In genomic region chr1:84991097-84991890, GRCh38 we compare ENCODE assay signal across 11 cellular contexts.
A peak's percentile ranks its signal among the peaks of the same experiment; 100 is the strongest.
DNase-seq lines count a peak whose midpoint lies in the region; ATAC-seq lines count a peak whose summit lies in the region.
"Had no signal": no experiment of that assay in that cellular context is flagged by ENCODE, and none has a peak within 500 bp of the region (broad histone marks: within the 10 kb centered on the region; RNA-seq: fewer than 3 reads in every experiment).

No MANE protein-coding gene starts in this region.

- peak; percentile 39 for ATAC-seq in HG02852 (IDR thresholded peaks at IDR 0.05; ENCODE audit: unreplicated experiment)
- peak; percentile 45 for ATAC-seq in stimulated activated naive CD8-positive, alpha-beta T cell treated with anti-CD3 and anti-CD28 coated beads, Interleukin-15, Interleukin-2, amounts not matched to agents 100 U/mL and 50 U/mL, for 24 hours

- H3K27me3 Mint-ChIP-seq in activated T-cell treated with anti-CD3 and anti-CD28 coated beads, Interleukin-2, amount 50 U/mL, for 24 hours = no peaks in the 10 kb centered on the region

- H3K4me1 Mint-ChIP-seq in activated T-cell treated with anti-CD3 and anti-CD28 coated beads, Interleukin-2, amount 50 U/mL, for 24 hours (ENCODE audit: low read depth) = peaks cover 59% of the 10 kb centered on the region
- H3K4me1 Mint-ChIP-seq: endodermal cell had no signal

- DNase-seq in activated T-cell treated with anti-CD3 and anti-CD28 coated beads, Interleukin-2, amount 50 U/mL, for 24 hours = no peak
- DNase-seq in activated T-cell treated with anti-CD3 and anti-CD28 coated beads, Interleukin-2, amount 50 U/mL, for 48 hours = no peak
- DNase-seq in NOMO-1 treated with DMSO at 0.1 percent for 48 hours (lab: John Stamatoyannopoulos, UW; ENCODE audit: unreplicated experiment) (peak; percentile 81), NCI-H2081 treated with DMSO at 0.1 percent for 48 hours (lab: John Stamatoyannopoulos, UW) (no peak), hippocampal formation (lab: John Stamatoyannopoulos, UW) (no peak), foreskin melanocyte (no peak)
- DNase-seq in stimulated activated naive CD8-positive, alpha-beta T cell treated with anti-CD3 and anti-CD28 coated beads, Interleukin-15, Interleukin-2, amounts not matched to agents 100 U/mL and 50 U/mL, for 24 hours = no peak
- DNase-seq: endodermal cell, H7, NCI-H69 had no signal

- H3K36me3 Mint-ChIP-seq in activated T-cell treated with anti-CD3 and anti-CD28 coated beads, Interleukin-2, amount 50 U/mL, for 24 hours (ENCODE audit: low read depth) = peaks cover 49% of the 10 kb centered on the region

- H3K27ac Mint-ChIP-seq in activated T-cell treated with anti-CD3 and anti-CD28 coated beads, Interleukin-2, amount 50 U/mL, for 24 hours = peak overlapping the region; percentile 85
- H3K27ac Mint-ChIP-seq: endodermal cell had no signal

- H3K4me3 Mint-ChIP-seq in activated T-cell treated with anti-CD3 and anti-CD28 coated beads, Interleukin-2, amount 50 U/mL, for 24 hours = peak overlapping the region; percentile 34
- H3K4me3 Mint-ChIP-seq: endodermal cell had no signal

- no peaks in the 10 kb centered on the region for H3K9me3 Mint-ChIP-seq in activated T-cell treated with anti-CD3 and anti-CD28 coated beads, Interleukin-2, amount 50 U/mL, for 24 hours
- H3K9me3 Mint-ChIP-seq: endodermal cell had no signal
